12 cellular contexts compared by ENCODE assay signal in the genomic region with DNA sequence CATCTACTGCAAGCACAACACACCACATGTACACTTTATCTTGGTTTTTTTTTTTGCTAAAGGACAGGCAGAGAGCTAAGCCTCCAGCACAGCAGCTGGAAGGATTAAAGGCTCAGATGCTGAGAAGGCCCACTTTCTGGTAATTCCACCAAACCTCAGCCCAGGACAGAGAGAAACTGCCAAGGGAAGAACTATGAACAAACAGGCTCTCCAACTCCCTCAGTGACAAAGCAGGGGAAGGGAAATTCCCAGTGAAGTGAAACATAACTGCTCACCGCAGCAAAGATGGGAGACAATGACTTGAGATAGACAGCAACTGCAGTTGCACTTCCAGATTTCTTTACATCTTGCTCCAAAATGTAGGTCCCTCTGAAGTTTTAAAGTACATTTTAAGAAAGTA. TPM values are rescaled to one million over a fixed set of nuclear protein-coding genes. Genes with fewer than 3 reads are reported as not detected.
A peak's percentile ranks its signal among the peaks of the same experiment; 100 is the strongest.
DNase-seq lines count a peak whose midpoint lies in the region; ATAC-seq and TF ChIP-seq lines count a peak whose summit lies in the region.
"Had no signal": no experiment of that assay in that cellular context is flagged by ENCODE, and none has a peak within 500 bp of the region (broad histone marks: within the 10 kb centered on the region; RNA-seq: fewer than 3 reads in every experiment).

No MANE protein-coding gene starts in this region.

- no peaks in the 10 kb centered on the region for H3K9me3 Mint-ChIP-seq in Calu3 (ENCODE audit: low read depth, unreplicated experiment)

- DNase-seq in kidney tubule cell (ENCODE audit: low spot score) = peak; percentile 77
- DNase-seq in Calu3 = no peak
- no peak for DNase-seq in NCI-H1694 (lab: John Stamatoyannopoulos, UW)
- DNase-seq in midbrain (lab: John Stamatoyannopoulos, UW) = no peak
- DNase-seq in stimulated activated CD8-positive, alpha-beta memory T cell treated with anti-CD3 and anti-CD28 coated beads, Interleukin-4, amount 100 ng/mL, for 48 hours = no peak
- DNase-seq: activated CD8-positive, alpha-beta memory T cell treated with anti-CD3 and anti-CD28 coated beads, Interleukin-2, amount 50 U/mL, for 4 hours; PC-9; stimulated activated CD4-positive, alpha-beta T cell treated with anti-CD3 and anti-CD28 coated beads, Interleukin-4, amount 100 ng/mL, for 4 hours had no signal

- peaks cover 6% of the 10 kb centered on the region for H3K4me1 Mint-ChIP-seq in Calu3 (ENCODE audit: low read depth, unreplicated experiment)

- peak; percentile 92 for ATAC-seq in GM18868 (IDR thresholded peaks at IDR 0.05; ENCODE audit: unreplicated experiment)
- ATAC-seq in GM21717 (IDR thresholded peaks at IDR 0.05; ENCODE audit: unreplicated experiment) = peak; percentile 95
- peak; percentile 79 for ATAC-seq in HG03558 (IDR thresholded peaks at IDR 0.05; ENCODE audit: extremely low read depth, unreplicated experiment)

- intact Hi-C loops in Calu3 (cut with micrococcal nuclease; ENCODE audit: unreplicated experiment) = no loop called here

- H3K27me3 Mint-ChIP-seq in Calu3 (ENCODE audit: unreplicated experiment) = peaks cover 6% of the 10 kb centered on the region

- peaks cover 21% of the 10 kb centered on the region for H3K36me3 Mint-ChIP-seq in Calu3 (ENCODE audit: insufficient read depth, unreplicated experiment)

- CTCF ChIA-PET in Calu3 (lab: Charles Lee) = no interaction called here

- H3K27ac Mint-ChIP-seq in Calu3 (ENCODE audit: unreplicated experiment) = no peak overlapping the region

- TF ChIP-seq CTCF in Calu3 (IDR thresholded peaks at IDR 0.05; ENCODE audit: unreplicated experiment) = no peak

- no peak overlapping the region for H3K4me3 Mint-ChIP-seq in Calu3 (ENCODE audit: low read depth, unreplicated experiment)

- BruUV-seq in Calu3 (replicated peaks; lab: Mats Ljungman, UMichigan) = no TSS peak

RNA-seq across cellular contexts. Expression of a gene that starts 4.8 kb away (rescaled TPM):
- 43.8 and 73.9 TPM in 2 replicates for total RNA-seq in Calu3 (2022)
- total RNA-seq: lung microvascular endothelial cell, PC-9 had no signal
